Comparison of ENCODE assay signal across 8 cellular contexts in the genomic region with DNA sequence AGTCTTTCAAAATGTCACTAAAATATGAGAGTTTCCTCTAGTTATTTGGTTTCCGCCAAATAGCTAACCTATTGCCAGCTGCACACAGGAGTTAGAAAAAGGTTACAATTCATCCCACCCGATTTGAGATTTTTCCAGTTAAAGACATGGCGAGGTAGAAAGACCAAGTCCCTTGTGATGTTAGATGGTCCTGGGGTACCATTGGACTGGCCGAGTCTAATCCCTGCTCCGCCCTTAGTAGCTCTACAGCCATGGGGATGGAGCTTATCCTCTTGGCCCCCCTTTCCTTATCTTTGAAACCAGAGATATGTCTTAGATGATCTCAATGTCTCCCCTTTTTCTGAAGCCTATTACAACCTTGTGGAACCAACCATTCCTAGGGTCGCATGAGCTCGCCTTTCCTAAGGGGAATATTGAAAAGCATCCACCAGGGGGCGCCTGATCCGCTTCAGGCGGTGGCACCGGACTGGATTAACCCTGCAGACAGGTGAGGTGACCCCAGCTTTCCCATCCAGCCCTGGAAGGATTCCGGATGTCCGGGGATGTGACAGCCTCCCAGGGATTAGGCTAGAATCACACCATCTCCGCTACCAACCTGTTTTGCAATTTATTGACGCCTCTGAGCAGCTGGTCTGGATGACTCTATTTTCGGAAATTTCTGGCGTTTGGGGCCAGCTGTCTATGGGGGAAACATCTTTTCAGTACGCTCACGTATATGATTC.
DNase-seq lines count a peak whose midpoint lies in the region; ATAC-seq lines count a peak whose summit lies in the region.

No MANE protein-coding gene starts in this region.

- peak; percentile 54 for DNase-seq in NK-92 treated with Interleukin-12 subunit alpha and Interleukin-12 subunit beta, amount 100 ng/mL, for 24 hours (lab: John Stamatoyannopoulos, UW)
- DNase-seq in NK-92 (lab: John Stamatoyannopoulos, UW; ENCODE audit: unreplicated experiment): no peak
- DNase-seq in NCI-H2029 treated with DMSO at 0.1 percent for 48 hours (lab: John Stamatoyannopoulos, UW): peak; percentile 31
- DNase-seq in cerebellum (ENCODE audit: low spot score): peak; percentile 17
- DNase-seq in medulla oblongata (ENCODE audit: extremely low spot score): peak; percentile 27
- DNase-seq in stimulated activated CD8-positive, alpha-beta memory T cell treated with anti-CD3 and anti-CD28 coated beads, Interleukin-4, amount 100 ng/mL, for 48 hours: peak; percentile 87

- peak; percentile 53 to 58 for ATAC-seq in activated CD4-positive, CD25-positive, alpha-beta regulatory T cell treated with anti-CD3 and anti-CD28 coated beads, Interleukin-2, amount 50 U/mL, for 24 hours
- no peak for ATAC-seq in GM18873 (IDR thresholded peaks at IDR 0.05; ENCODE audit: low FRiP score, unreplicated experiment)
